Comparison of ENCODE assay signal across 19 cellular contexts in the genomic region with DNA sequence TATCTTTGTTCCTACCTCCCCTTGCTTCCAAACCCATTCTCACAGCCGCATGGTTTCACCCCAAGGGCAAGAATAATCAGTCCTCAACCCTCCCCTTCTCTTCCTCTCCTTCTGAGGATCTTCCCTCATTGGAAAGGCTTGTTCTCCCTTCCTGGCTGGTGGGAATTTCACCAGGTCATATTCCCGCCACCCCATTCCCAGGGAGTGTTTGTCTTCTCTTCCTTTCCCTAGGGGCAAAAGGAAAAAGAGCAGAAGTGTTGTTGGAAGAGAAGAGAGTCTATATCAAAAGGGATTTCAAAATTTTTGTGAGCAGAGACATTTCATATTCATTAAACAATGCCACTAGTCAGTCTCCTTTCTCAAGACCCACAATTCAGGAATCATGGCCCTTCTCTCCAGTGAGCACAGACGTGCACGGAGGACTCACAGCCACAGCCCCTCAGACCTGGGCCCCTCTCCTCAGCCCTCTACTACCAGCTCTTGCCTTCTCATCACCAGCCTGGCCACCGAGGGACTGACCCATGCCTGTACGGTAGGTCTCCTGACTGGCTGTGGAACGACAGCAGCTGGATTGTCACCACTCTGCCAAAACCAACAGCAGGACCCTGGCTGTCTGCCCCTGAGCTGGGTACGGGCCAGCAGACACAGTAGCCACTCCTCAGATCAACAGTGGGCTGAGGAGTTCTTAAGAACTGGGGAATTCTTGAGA.
DNase-seq lines count a peak whose midpoint lies in the region; ATAC-seq and TF ChIP-seq lines count a peak whose summit lies in the region.
"Had no signal": no experiment of that assay in that cellular context is flagged by ENCODE, and none has a peak within 500 bp of the region (broad histone marks: within the 10 kb centered on the region; RNA-seq: fewer than 3 reads in every experiment).

No MANE protein-coding gene starts in this region.

- CTCF ChIA-PET in Caco-2 (lab: Charles Lee): no interaction called here

- H3K9me3 Mint-ChIP-seq in activated T-cell treated with anti-CD3 and anti-CD28 coated beads, Interleukin-2, amount 50 U/mL, for 4 hours: no peaks in the 10 kb centered on the region
- H3K9me3 Mint-ChIP-seq in Caco-2 (ENCODE audit: unreplicated experiment): no peaks in the 10 kb centered on the region

- intact Hi-C loops in Right ventricle myocardium superior (cut with DNase I) (no loop called here), left lung (cut with DNase I) (no loop called here), testis (cut with DNase I; ENCODE audit: low total_unique reads) (no loop called here), gastrocnemius medialis (cut with DNase I; ENCODE audit: low total_unique reads) (no loop called here), Caco-2 (cut with micrococcal nuclease; ENCODE audit: unreplicated experiment) (no loop called here)

- H3K4me1 ChIP-seq in left lung (peaks cover 4 to 10% of the 10 kb centered on the region in 2 donors), testis (no peaks in the 10 kb centered on the region), gastrocnemius medialis (no peaks in the 10 kb centered on the region), Caco-2 (no peaks in the 10 kb centered on the region)
- H3K4me1 ChIP-seq: A549 had no signal

- ATAC-seq in Right ventricle myocardium superior (ENCODE audit: poor library complexity) (peak; percentile 85), left lung (peak; percentile 82), gastrocnemius medialis (no peak)
- no peak for ATAC-seq in activated T-cell treated with anti-CD3 and anti-CD28 coated beads, Interleukin-2, amount 50 U/mL, for 4 hours
- ATAC-seq: A549, PC-3 had no signal

- no TSS peak for BruUV-seq in Caco-2 (replicated peaks; lab: Mats Ljungman, UMichigan)

- TF ChIP-seq CTCF in left lung (IDR thresholded peaks at IDR 0.05) (no peak), testis (IDR thresholded peaks at IDR 0.05) (no peak), gastrocnemius medialis (IDR thresholded peaks at IDR 0.05 in 4 of 5, conservative IDR thresholded peaks at IDR 0.05 in 1 of 5) (no peak), Caco-2 (IDR thresholded peaks at IDR 0.05; ENCODE audit: insufficient read depth in 1 of 2, low read depth in 1 of 2, low read length in 1 of 2, severe bottlenecking in 1 of 2, unreplicated experiment in 1 of 2) (no peak)

- POLR2A ChIA-PET in Caco-2 (lab: Charles Lee): no interaction called here

- H3K4me3 ChIP-seq in left lung (no peak overlapping the region), testis (no peak overlapping the region), gastrocnemius medialis (no peak overlapping the region), Caco-2 (ENCODE audit: low read depth, low read length) (no peak overlapping the region)
- H3K4me3 ChIP-seq: A549 had no signal

- peaks cover 0 to 2% of the 10 kb centered on the region in 2 donors for H3K9me3 ChIP-seq in left lung
- no peaks in the 10 kb centered on the region for H3K9me3 ChIP-seq in testis
- H3K9me3 ChIP-seq in gastrocnemius medialis: no peaks in the 10 kb centered on the region
- no peaks in the 10 kb centered on the region for H3K9me3 ChIP-seq in Caco-2
- H3K9me3 ChIP-seq: A549 had no signal

- WGBS in testis, 2 donors: 49 to 53% methylated on average over 7 to 8 of the region's 8 CpGs

- no peak overlapping the region for H3K4me3 Mint-ChIP-seq in activated T-cell treated with anti-CD3 and anti-CD28 coated beads, Interleukin-2, amount 50 U/mL, for 4 hours
- no peak overlapping the region for H3K4me3 Mint-ChIP-seq in Caco-2 (ENCODE audit: unreplicated experiment)
- H3K4me3 Mint-ChIP-seq: CD14-positive monocyte had no signal

- peaks cover 11% of the 10 kb centered on the region for H3K27me3 Mint-ChIP-seq in activated T-cell treated with anti-CD3 and anti-CD28 coated beads, Interleukin-2, amount 50 U/mL, for 4 hours (ENCODE audit: low read depth)
- peaks cover 22% of the 10 kb centered on the region for H3K27me3 Mint-ChIP-seq in Caco-2 (ENCODE audit: insufficient read depth, unreplicated experiment)

- H3K27me3 ChIP-seq in left lung (no peaks in the 10 kb centered on the region), testis (no peaks in the 10 kb centered on the region), gastrocnemius medialis (no peaks in the 10 kb centered on the region), Caco-2 (replicated peaks; ENCODE audit: control insufficient read depth, insufficient read depth, low read length) (no peaks in the 10 kb centered on the region)

- no peaks in the 10 kb centered on the region for H3K36me3 Mint-ChIP-seq in activated T-cell treated with anti-CD3 and anti-CD28 coated beads, Interleukin-2, amount 50 U/mL, for 4 hours (ENCODE audit: insufficient read depth)
- H3K36me3 Mint-ChIP-seq in Caco-2 (ENCODE audit: insufficient read depth, unreplicated experiment): no peaks in the 10 kb centered on the region
- H3K36me3 Mint-ChIP-seq: CD14-positive monocyte had no signal

- TF ChIP-seq POLR2A in testis (IDR thresholded peaks at IDR 0.05): no peak
- TF ChIP-seq POLR2A in gastrocnemius medialis (IDR thresholded peaks at IDR 0.05): no peak

- DNase-seq in astrocyte of the hippocampus (ENCODE audit: low read depth, low spot score) (peak; percentile 6), Right ventricle myocardium superior (peak; percentile 87), left lung (peak; percentile 48 to 66), testis (peak; percentile 25), Ammon's horn (ENCODE audit: low spot score) (no peak), gastrocnemius medialis (no peak), Caco-2 (no peak)
- no peak for DNase-seq in activated T-cell treated with anti-CD3 and anti-CD28 coated beads, Interleukin-2, amount 50 U/mL, for 4 hours
- DNase-seq: DMS53; HCEC 1CT; IMR-90; MV-4-11; NCI-H1417 treated with DMSO at 0.1 percent for 48 hours; NCI-H2107; NCI-H69; NK-92 treated with Interleukin-12 subunit alpha and Interleukin-12 subunit beta, amount 100 ng/mL, for 24 hours; PC-3 had no signal

- in situ Hi-C loops in gastrocnemius medialis (cut with MboI; ENCODE audit: low sequenced_read_pairs in 4 of 4): no loop called here

- no peak overlapping the region for H3K27ac ChIP-seq in left lung
- H3K27ac ChIP-seq in testis: no peak overlapping the region
- no peak overlapping the region for H3K27ac ChIP-seq in gastrocnemius medialis
- H3K27ac ChIP-seq: A549 had no signal

- no peaks in the 10 kb centered on the region for H3K4me1 Mint-ChIP-seq in activated T-cell treated with anti-CD3 and anti-CD28 coated beads, Interleukin-2, amount 50 U/mL, for 4 hours (ENCODE audit: low read depth)
- no peaks in the 10 kb centered on the region for H3K4me1 Mint-ChIP-seq in Caco-2 (ENCODE audit: low read depth, unreplicated experiment)
- H3K4me1 Mint-ChIP-seq: CD14-positive monocyte had no signal

- no peak overlapping the region for H3K27ac Mint-ChIP-seq in Caco-2 (ENCODE audit: unreplicated experiment)
- H3K27ac Mint-ChIP-seq: CD14-positive monocyte had no signal

- H3K36me3 ChIP-seq in left lung (no peaks in the 10 kb centered on the region), testis (ENCODE audit: low read depth, missing control alignments) (no peaks in the 10 kb centered on the region), gastrocnemius medialis (no peaks in the 10 kb centered on the region), Caco-2 (ENCODE audit: control insufficient read depth, insufficient read depth, low read length) (no peaks in the 10 kb centered on the region)

Comparison
In these comparisons a context has a peak if more than half of its experiments do, and no peak if none do; other contexts are left out.
1. DNase-seq: peak in astrocyte of the hippocampus (single experiment), Right ventricle myocardium superior (single experiment), left lung (2 of 2) and testis (single experiment); none in Ammon's horn (single experiment), gastrocnemius medialis (0 of 2), activated T-cell treated with anti-CD3 and anti-CD28 coated beads, Interleukin-2, amount 50 U/mL, for 4 hours (single experiment) and Caco-2 (0 of 2).
2. ATAC-seq: peak in Right ventricle myocardium superior (single experiment) and left lung (single experiment); none in gastrocnemius medialis (0 of 2) and activated T-cell treated with anti-CD3 and anti-CD28 coated beads, Interleukin-2, amount 50 U/mL, for 4 hours (0 of 2).